In the genomic region with DNA sequence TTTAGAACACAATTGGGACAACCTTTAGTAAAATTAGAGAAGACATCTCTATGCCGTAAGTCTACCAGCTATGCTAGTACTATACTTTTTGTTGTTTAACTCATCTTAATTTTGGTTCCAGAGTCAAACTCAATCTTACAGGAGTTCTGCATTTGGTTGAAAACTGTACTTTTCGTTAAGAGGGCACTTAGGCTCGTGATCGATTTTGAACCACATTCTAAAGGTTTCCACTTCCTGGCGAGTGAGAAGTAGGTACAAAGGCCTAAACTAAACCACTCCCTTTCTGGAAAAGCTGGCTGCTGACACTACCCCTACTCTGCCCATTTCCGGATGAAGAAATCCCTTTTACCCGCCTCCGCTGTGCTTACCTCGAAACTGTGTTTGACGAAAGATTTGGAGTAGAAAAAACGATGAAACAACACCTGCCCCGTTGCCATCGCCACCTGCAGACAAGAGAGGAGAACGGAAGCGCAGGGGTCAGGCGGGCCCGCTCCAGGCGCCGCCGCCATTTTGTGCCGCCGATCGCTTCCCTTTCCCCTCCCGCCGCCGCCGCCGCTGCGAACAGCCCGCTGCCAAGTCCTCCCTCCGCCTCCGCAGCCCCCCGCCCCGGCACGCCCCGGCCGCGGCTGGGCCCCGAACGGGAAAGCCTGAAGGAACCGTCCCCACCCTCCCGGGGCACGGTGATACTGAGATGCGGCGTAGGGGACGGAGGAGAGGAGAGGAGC, we compare ENCODE assay signal across 8 cellular contexts. TPM values are rescaled to one million over a fixed set of nuclear protein-coding genes. Genes with fewer than 3 reads are reported as not detected.
DNase-seq lines count a peak whose midpoint lies in the region; ATAC-seq and TF ChIP-seq lines count a peak whose summit lies in the region.

No MANE protein-coding gene starts in this region.

- no peak for TF ChIP-seq CTCF in coronary artery (IDR thresholded peaks at IDR 0.05)
- TF ChIP-seq CTCF in lower leg skin (IDR thresholded peaks at IDR 0.05) = no peak

- DNase-seq in NCI-H1436 (lab: John Stamatoyannopoulos, UW) (peak; percentile 49), NCI-H1436 treated with DMSO at 0.1 percent for 48 hours (lab: John Stamatoyannopoulos, UW) (no peak), NCI-H2171 (lab: John Stamatoyannopoulos, UW) (peak; percentile 72), coronary artery (ENCODE audit: low spot score) (no peak), lower leg skin (ENCODE audit: low spot score in 2 of 2) (peak in 1 of 2 donors; percentile 91)
- DNase-seq in activated CD4-positive, alpha-beta T cell treated with anti-CD3 and anti-CD28 coated beads for 4 hours = peak; percentile 73 to 78
- peak; percentile 45 to 60 (median 55) for DNase-seq in stimulated activated CD4-positive, alpha-beta T cell treated with anti-CD3 and anti-CD28 coated beads, TNF-alpha, amount 100 ng/mL, for 1 hour (ENCODE audit: low read depth in 3 of 3, low spot score in 1 of 3)

- peak overlapping the region; percentile 100 for H3K27ac ChIP-seq in coronary artery

- no peak for TF ChIP-seq POLR2A in lower leg skin (IDR thresholded peaks at IDR 0.05)

- ATAC-seq in HG02970 (IDR thresholded peaks at IDR 0.05; ENCODE audit: low FRiP score, unreplicated experiment) = peak; percentile 39

- peak overlapping the region; percentile 95 for H3K4me3 ChIP-seq in coronary artery
- H3K4me3 ChIP-seq in lower leg skin (ENCODE audit: low read depth, poor library complexity, severe bottlenecking) = peak overlapping the region; percentile 97

- 0 to 1% methylated on average over 29 to 42 of the region's 46 CpGs for WGBS in lower leg skin, 2 donors

- intact Hi-C loops in lower leg skin (cut with DNase I; ENCODE audit: low total_unique reads) = no loop called here

RNA-seq across cellular contexts. Expression of gene CCNL1, which starts 0.7 kb away (rescaled TPM):
- total RNA-seq in lower leg skin = 100 to 1,000 TPM; 113 to 308 (median 155) TPM

Comparison
In these comparisons a context has a peak if more than half of its experiments do, and no peak if none do; other contexts are left out.
1. DNase-seq: peak in NCI-H1436 (single experiment), NCI-H2171 (single experiment), activated CD4-positive, alpha-beta T cell treated with anti-CD3 and anti-CD28 coated beads for 4 hours (2 of 2) and stimulated activated CD4-positive, alpha-beta T cell treated with anti-CD3 and anti-CD28 coated beads, TNF-alpha, amount 100 ng/mL, for 1 hour (3 of 3); none in NCI-H1436 treated with DMSO at 0.1 percent for 48 hours (single experiment) and coronary artery (single experiment).